Comparison of ENCODE assay signal across 14 cellular contexts in genomic region chr9:93207860-93208734, GRCh38. TPM values are rescaled to one million over a fixed set of nuclear protein-coding genes. Genes with fewer than 3 reads are reported as not detected.
DNase-seq lines count a peak whose midpoint lies in the region; ATAC-seq and FAIRE-seq lines count a peak whose summit lies in the region.
"Had no signal": no experiment of that assay in that cellular context is flagged by ENCODE, and none has a peak within 500 bp of the region (broad histone marks: within the 10 kb centered on the region; RNA-seq: fewer than 3 reads in every experiment).

No MANE protein-coding gene starts in this region.

- H3K18ac ChIP-seq in mesenchymal stem cell (ENCODE audit: low read depth in 1 of 2, low read length in 2 of 2), result no peak overlapping the region

- H3K23ac ChIP-seq in mesenchymal stem cell (ENCODE audit: low read length in 2 of 2), result no peak overlapping the region

- no peak overlapping the region for H2BK120ac ChIP-seq in mesenchymal stem cell (ENCODE audit: low read depth, low read length)

- H2AK5ac ChIP-seq in mesenchymal stem cell (ENCODE audit: low read length, severe bottlenecking), result no peak overlapping the region

- H2AFZ ChIP-seq in mesenchymal stem cell (ENCODE audit: low read depth, low read length), result no peak overlapping the region

- no peak overlapping the region for H3K14ac ChIP-seq in mesenchymal stem cell (ENCODE audit: low read length in 2 of 2)

- peaks cover 5 to 18% of the 10 kb centered on the region in 2 experiments for H3K27me3 ChIP-seq in mesenchymal stem cell (ENCODE audit: control insufficient read depth in 1 of 2, insufficient read depth in 1 of 2, low read length in 2 of 2)
- no peaks in the 10 kb centered on the region for H3K27me3 ChIP-seq in stomach smooth muscle (ENCODE audit: control insufficient read depth in 1 of 2, insufficient read depth in 2 of 2, low read length in 2 of 2)

- peaks cover 4% of the 10 kb centered on the region for H3K4me1 Mint-ChIP-seq in activated naive CD4-positive, alpha-beta T cell treated with anti-CD3 and anti-CD28 coated beads, Interleukin-2, amount 10 ng/mL, durations not matched to agents 7 days and 5 days
- H3K4me1 Mint-ChIP-seq: activated B cell treated with CpG ODN at 0.5 μM for 24 hours had no signal

- H3K9me3 ChIP-seq in mesenchymal stem cell (ENCODE audit: control insufficient read depth, low read length) (no peaks in the 10 kb centered on the region), stomach smooth muscle (ENCODE audit: control insufficient read depth in 2 of 2, low read length in 2 of 2) (no peaks in the 10 kb centered on the region)
- H3K9me3 ChIP-seq: SJCRH30 had no signal

- no peak overlapping the region for H3K27ac Mint-ChIP-seq in activated naive CD4-positive, alpha-beta T cell treated with anti-CD3 and anti-CD28 coated beads, Interleukin-2, amount 10 ng/mL, durations not matched to agents 7 days and 5 days
- H3K27ac Mint-ChIP-seq: activated B cell treated with CpG ODN at 0.5 μM for 24 hours had no signal

- H3K36me3 Mint-ChIP-seq in activated naive CD4-positive, alpha-beta T cell treated with anti-CD3 and anti-CD28 coated beads, Interleukin-2, amount 10 ng/mL, durations not matched to agents 7 days and 5 days, result no peaks in the 10 kb centered on the region
- H3K36me3 Mint-ChIP-seq: CD4-positive, alpha-beta memory T cell had no signal

- H2BK12ac ChIP-seq in mesenchymal stem cell (ENCODE audit: low read length in 2 of 2), result no peak overlapping the region

- FAIRE-seq in HTR-8/SVneo (lab: Jason Lieb, UNC), result peak; percentile 85

- peak overlapping the region in 1 of 2 experiments; percentile 58 for H3K4me3 ChIP-seq in mesenchymal stem cell (ENCODE audit: insufficient read depth in 1 of 2, low read depth in 1 of 2, low read length in 2 of 2)
- peak overlapping the region; percentile 43 to 65 for H3K4me3 ChIP-seq in stomach smooth muscle (ENCODE audit: low read length in 2 of 2)
- H3K4me3 ChIP-seq: SJCRH30 had no signal

- H3K79me1 ChIP-seq in mesenchymal stem cell (replicated peaks; ENCODE audit: low read length, poor library complexity, severe bottlenecking), result no peaks in the 10 kb centered on the region

- no peak for ATAC-seq in esophagus mucosa

- no peaks in the 10 kb centered on the region for H3K4me1 ChIP-seq in mesenchymal stem cell (ENCODE audit: control insufficient read depth, insufficient read depth, low read depth, low read length)
- peaks cover 73% of the 10 kb centered on the region for H3K4me1 ChIP-seq in stomach smooth muscle (ENCODE audit: control insufficient read depth, insufficient read depth, low read length)
- H3K4me1 ChIP-seq: SJCRH30 had no signal

- H3K4me2 ChIP-seq in mesenchymal stem cell (ENCODE audit: low read length, poor library complexity, severe bottlenecking), result no peak overlapping the region

- H3K27ac ChIP-seq in cingulate gyrus (ENCODE audit: low read depth, low read length) (peak overlapping the region; percentile 69), mesenchymal stem cell (ENCODE audit: low read length, poor library complexity, severe bottlenecking) (no peak overlapping the region), stomach smooth muscle (ENCODE audit: low read length) (peak overlapping the region; percentile 66)
- H3K27ac ChIP-seq: epithelial cell of prostate, SJCRH30 had no signal

- CTCF ChIA-PET in activated naive CD4-positive, alpha-beta T cell treated with anti-CD3 and anti-CD28 coated beads, Interleukin-2, amount 10 ng/mL, durations not matched to agents 7 days and 5 days (lab: Charles Lee), result no interaction called here

- no peak overlapping the region for H2BK15ac ChIP-seq in mesenchymal stem cell (ENCODE audit: low read depth, poor library complexity, severe bottlenecking)

- no peak overlapping the region for H3K4me3 Mint-ChIP-seq in activated naive CD4-positive, alpha-beta T cell treated with anti-CD3 and anti-CD28 coated beads, Interleukin-2, amount 10 ng/mL, durations not matched to agents 7 days and 5 days
- H3K4me3 Mint-ChIP-seq: activated B cell treated with CpG ODN at 0.5 μM for 24 hours had no signal

- H3K9me3 Mint-ChIP-seq in activated naive CD4-positive, alpha-beta T cell treated with anti-CD3 and anti-CD28 coated beads, Interleukin-2, amount 10 ng/mL, durations not matched to agents 7 days and 5 days, result peaks cover 7% of the 10 kb centered on the region
- H3K9me3 Mint-ChIP-seq: activated B cell treated with CpG ODN at 0.5 μM for 24 hours; CD4-positive, alpha-beta memory T cell had no signal

- peaks cover 13% of the 10 kb centered on the region for H3K27me3 Mint-ChIP-seq in activated naive CD4-positive, alpha-beta T cell treated with anti-CD3 and anti-CD28 coated beads, Interleukin-2, amount 10 ng/mL, durations not matched to agents 7 days and 5 days
- H3K27me3 Mint-ChIP-seq: CD4-positive, alpha-beta memory T cell had no signal

- no peak overlapping the region for H4K91ac ChIP-seq in mesenchymal stem cell (ENCODE audit: low read length)

- H3K4ac ChIP-seq in mesenchymal stem cell (ENCODE audit: low read depth in 1 of 2, low read length in 2 of 2), result no peak overlapping the region

- no peaks in the 10 kb centered on the region for H3K36me3 ChIP-seq in mesenchymal stem cell (ENCODE audit: control insufficient read depth in 1 of 2, insufficient read depth in 2 of 2, low read depth in 1 of 2, low read length in 2 of 2)
- no peaks in the 10 kb centered on the region for H3K36me3 ChIP-seq in stomach smooth muscle (ENCODE audit: control insufficient read depth in 2 of 2, insufficient read depth in 2 of 2, low read length in 2 of 2)
- H3K36me3 ChIP-seq: SJCRH30 had no signal

- H4K8ac ChIP-seq in mesenchymal stem cell (ENCODE audit: low read length), result no peak overlapping the region

- H2BK5ac ChIP-seq in mesenchymal stem cell (ENCODE audit: low read depth, low read length, poor library complexity, severe bottlenecking), result no peak overlapping the region

- no peak for DNase-seq in HTR-8/SVneo (ENCODE audit: insufficient read length, low spot score)
- no peak for DNase-seq in mesenchymal stem cell
- no peak for DNase-seq in activated naive CD4-positive, alpha-beta T cell treated with anti-CD3 and anti-CD28 coated beads, Interleukin-2, amount 10 ng/mL, durations not matched to agents 7 days and 5 days
- no peak for DNase-seq in NCI-H187 treated with DMSO at 0.1 percent for 48 hours (lab: John Stamatoyannopoulos, UW)
- DNase-seq in HuH-7.5 (ENCODE audit: low spot score), result no peak
- DNase-seq: activated B cell treated with CpG ODN at 0.5 μM for 24 hours; activated T-cell treated with anti-CD3 and anti-CD28 coated beads for 4 hours; CD4-positive, alpha-beta memory T cell; SJCRH30 had no signal

- H3K9ac ChIP-seq in mesenchymal stem cell (ENCODE audit: low read length) (peak overlapping the region; percentile 83), stomach smooth muscle (ENCODE audit: low read length in 2 of 2) (peak overlapping the region in 1 of 2 donors; percentile 60)

- 65% methylated on average over 23 of the region's 25 CpGs for WGBS in mesenchymal stem cell

RNA-seq across cellular contexts. Expression of gene WNK2, which starts 24.2 kb away (rescaled TPM):
- 0.01 TPM for polyA plus RNA-seq in mesenchymal stem cell (2013, experiment 1 of 2)
- 0.03 TPM for polyA plus RNA-seq in mesenchymal stem cell (2013, experiment 2 of 2)
- total RNA-seq in esophagus mucosa, result 0.92 TPM
- total RNA-seq: myocyte, SJCRH30 had no signal
- polyA plus RNA-seq: CD4-positive, alpha-beta memory T cell had no signal
